ENCODE assay signal across 27 cellular contexts in genomic region chr3:56422316-56422715, GRCh38. TPM values are rescaled to one million over a fixed set of nuclear protein-coding genes. Genes with fewer than 3 reads are reported as not detected.
"Had no signal": no experiment of that assay in that cellular context is flagged by ENCODE, and none has a peak within 500 bp of the region (broad histone marks: within the 10 kb centered on the region; RNA-seq: fewer than 3 reads in every experiment).

No MANE protein-coding gene starts in this region.

- H3K27ac ChIP-seq: gastrocnemius medialis, neutrophil, pancreas, right lobe of liver, thoracic aorta, tibial nerve, upper lobe of left lung had no signal

- H3K36me3 Mint-ChIP-seq: naive B cell; natural killer cell treated with Interleukin-12 subunit alpha and Interleukin-12 subunit beta and Interleukin-15 and Interleukin-18, amount 100 ng/mL, for 72 hours; stimulated activated naive B cell treated with anti-CD40 and anti-IgM and Interleukin-4, amounts not matched to agents 10 μg/mL and 1 μg/mL and 100 μg/mL, for 72 hours had no signal

- H3K4me3 Mint-ChIP-seq: memory B cell; mesothelial cell of epicardium; naive B cell; natural killer cell treated with Interleukin-12 subunit alpha and Interleukin-12 subunit beta and Interleukin-15 and Interleukin-18, amount 100 ng/mL, for 72 hours; neural crest cell; stimulated activated naive B cell treated with anti-CD40 and anti-IgM and Interleukin-4, amounts not matched to agents 10 μg/mL and 1 μg/mL and 100 μg/mL, for 72 hours; stimulated activated naive CD8-positive, alpha-beta T cell treated with anti-CD3 and anti-CD28 coated beads, Interleukin-15, Interleukin-2, amounts not matched to agents 100 ng/mL and 50 ng/mL, for 24 hours had no signal

- H3K9me3 ChIP-seq: gastrocnemius medialis, mucosa of descending colon, neutrophil, pancreas, right lobe of liver, thoracic aorta, tibial nerve, upper lobe of left lung had no signal

- H3K9me3 Mint-ChIP-seq: memory B cell; natural killer cell treated with Interleukin-12 subunit alpha and Interleukin-12 subunit beta and Interleukin-15 and Interleukin-18, amount 100 ng/mL, for 72 hours; stimulated activated naive B cell treated with anti-CD40 and anti-IgM and Interleukin-4, amounts not matched to agents 10 μg/mL and 1 μg/mL and 100 μg/mL, for 72 hours; stimulated activated naive CD8-positive, alpha-beta T cell treated with anti-CD3 and anti-CD28 coated beads, Interleukin-15, Interleukin-2, amounts not matched to agents 100 ng/mL and 50 ng/mL, for 24 hours had no signal

- H3K36me3 ChIP-seq: gastrocnemius medialis, neutrophil, pancreas, right lobe of liver, thoracic aorta, tibial nerve, upper lobe of left lung had no signal

- ATAC-seq: gastrocnemius medialis; left lobe of liver; mucosa of descending colon; natural killer cell treated with Interleukin-12 subunit alpha and Interleukin-12 subunit beta and Interleukin-15 and Interleukin-18, amount 100 ng/mL, for 72 hours; pancreas; right lobe of liver; stimulated activated naive B cell treated with anti-CD40 and anti-IgM and Interleukin-4, amounts not matched to agents 10 μg/mL and 1 μg/mL and 100 μg/mL, for 72 hours had no signal

- H3K27me3 Mint-ChIP-seq: progenitor cell of endocrine pancreas had no signal

- H3K27ac Mint-ChIP-seq: memory B cell; mesothelial cell of epicardium; naive B cell; natural killer cell treated with Interleukin-12 subunit alpha and Interleukin-12 subunit beta and Interleukin-15 and Interleukin-18, amount 100 ng/mL, for 72 hours; progenitor cell of endocrine pancreas; stimulated activated naive B cell treated with anti-CD40 and anti-IgM and Interleukin-4, amounts not matched to agents 10 μg/mL and 1 μg/mL and 100 μg/mL, for 72 hours; stimulated activated naive CD8-positive, alpha-beta T cell treated with anti-CD3 and anti-CD28 coated beads, Interleukin-15, Interleukin-2, amounts not matched to agents 100 ng/mL and 50 ng/mL, for 24 hours had no signal

- H3K4me1 Mint-ChIP-seq: memory B cell; naive B cell; neural crest cell; stimulated activated naive B cell treated with anti-CD40 and anti-IgM and Interleukin-4, amounts not matched to agents 10 μg/mL and 1 μg/mL and 100 μg/mL, for 72 hours had no signal

- DNase-seq: dorsolateral prefrontal cortex; effector CD4-positive, alpha-beta T cell; foreskin fibroblast; gastrocnemius medialis; head of caudate nucleus; kidney; mucosa of descending colon; naive B cell; pancreas; right lobe of liver; small intestine; stimulated activated CD4-positive, alpha-beta T cell treated with anti-CD3 and anti-CD28 coated beads, Interleukin-15, amount 100 ng/mL, for 24 hours; stimulated activated CD4-positive, alpha-beta T cell treated with anti-CD3 and anti-CD28 coated beads, Interleukin-2, amount 100 ng/mL, for 48 hours; stimulated activated naive B cell treated with anti-CD40 and anti-IgM and Interleukin-4, amounts not matched to agents 10 μg/mL and 1 μg/mL and 100 μg/mL, for 72 hours; upper lobe of left lung had no signal

- H3K4me1 ChIP-seq: gastrocnemius medialis, pancreas, right lobe of liver, upper lobe of left lung had no signal

- H3K4me3 ChIP-seq: dorsolateral prefrontal cortex, gastrocnemius medialis, lung, mucosa of descending colon, pancreas, right lobe of liver, thoracic aorta, tibial nerve, upper lobe of left lung had no signal

- H3K27me3 ChIP-seq: dorsolateral prefrontal cortex, gastrocnemius medialis, neutrophil, pancreas, right lobe of liver, tibial nerve, upper lobe of left lung had no signal

RNA-seq across cellular contexts. Expression of gene ERC2, which starts 46.0 kb away (rescaled TPM):
- total RNA-seq: gastrocnemius medialis, left lobe of liver, right lobe of liver had no signal
- polyA plus RNA-seq: liver had no signal
